ENCODE assay signal across 13 cellular contexts in genomic region chr9:96382175-96382574, GRCh38. TPM values are rescaled to one million over a fixed set of nuclear protein-coding genes. Genes with fewer than 3 reads are reported as not detected.
A peak's percentile ranks its signal among the peaks of the same experiment; 100 is the strongest.
DNase-seq lines count a peak whose midpoint lies in the region; ATAC-seq, FAIRE-seq and TF ChIP-seq lines count a peak whose summit lies in the region.
"Had no signal": no experiment of that assay in that cellular context is flagged by ENCODE, and none has a peak within 500 bp of the region (broad histone marks: within the 10 kb centered on the region; RNA-seq: fewer than 3 reads in every experiment).

No MANE protein-coding gene starts in this region.

- no peak for TF ChIP-seq RAD21 in A549 (conservative IDR thresholded peaks at IDR 0.05 in 1 of 2, IDR thresholded peaks at IDR 0.05 in 1 of 2)

- H3F3A ChIP-seq in GM23248 (ENCODE audit: insufficient read depth), result peaks cover 9% of the 10 kb centered on the region

- 47% methylated on average over 2 of the region's 2 CpGs for WGBS in A549 (ENCODE audit: missing lambda C conversion rate)
- 46 to 60% methylated on average over 2 of the region's 2 CpGs for WGBS in GM23248 (ENCODE audit: low coverage in 1 of 2, low lambda C conversion rate in 2 of 2, missing lambda C conversion rate in 2 of 2), 2 experiments
- 45 to 56% methylated on average over 2 of the region's 2 CpGs for WGBS in body of pancreas, 2 donors
- 45% methylated on average over 2 of the region's 2 CpGs for WGBS in right lobe of liver (ENCODE audit: insufficient coverage, low coverage, low lambda C conversion rate, missing lambda C conversion rate)

- H3K36me3 ChIP-seq in GM23248 (ENCODE audit: low read depth), result no peaks in the 10 kb centered on the region
- H3K36me3 ChIP-seq in body of pancreas (replicated peaks in 1 of 2; ENCODE audit: insufficient read depth in 1 of 2, low read depth in 2 of 2), result no peaks in the 10 kb centered on the region
- no peaks in the 10 kb centered on the region for H3K36me3 ChIP-seq in right lobe of liver
- H3K36me3 ChIP-seq: vagina had no signal

- intact Hi-C loops in body of pancreas (cut with DNase I), result no loop called here
- intact Hi-C loops in right lobe of liver (cut with DNase I), result loop anchor here in 1 of 2 donors (5.0 kb wide), 1 partner anchor 35 kb away; no protein-coding TSS in a partner anchor

- no peak for TF ChIP-seq EP300 in A549 (IDR thresholded peaks at IDR 0.05)

- H3K9me3 ChIP-seq in A549, result no peaks in the 10 kb centered on the region
- no peaks in the 10 kb centered on the region for H3K9me3 ChIP-seq in GM23248 (ENCODE audit: low read depth)
- H3K9me3 ChIP-seq in body of pancreas, result no peaks in the 10 kb centered on the region
- no peaks in the 10 kb centered on the region for H3K9me3 ChIP-seq in right lobe of liver
- H3K9me3 ChIP-seq: vagina had no signal

- H3K4me3 ChIP-seq in A549 (peak overlapping the region; percentile 89), GM23248 (no peak overlapping the region), body of pancreas (no peak overlapping the region), right lobe of liver (peak overlapping the region in 2 of 3 donors; percentile 68 to 70)

- DNase-seq in A549 (ENCODE audit: low read depth in 1 of 2, low spot score in 1 of 2) (no peak), GM23248 (peak; percentile 21), body of pancreas (no peak), right lobe of liver (no peak), ureter (ENCODE audit: low spot score) (no peak), NCI-H1105 (lab: John Stamatoyannopoulos, UW) (no peak), ecto neural progenitor cell (ENCODE audit: low spot score) (no peak)
- DNase-seq: activated CD4-positive, CD25-positive, alpha-beta regulatory T cell; immature natural killer cell; NCI-H2081 had no signal

- no peak overlapping the region for H2AFZ ChIP-seq in GM23248

- TF ChIP-seq CTCF in A549 (IDR thresholded peaks at IDR 0.05) (no peak), body of pancreas (IDR thresholded peaks at IDR 0.05) (no peak), right lobe of liver (IDR thresholded peaks at IDR 0.05) (no peak)

- POLR2A ChIA-PET in A549 (lab: Yijun Ruan, JAX), result interaction anchor here (0.7 kb wide), 1 partner anchor 13 kb away, joined by 3 read pairs; no protein-coding TSS in a partner anchor

- no peak for FAIRE-seq in A549 (lab: Jason Lieb, UNC)

- TF ChIP-seq POLR2A in A549 (IDR thresholded peaks at IDR 0.05; ENCODE audit: low read length) (no peak), body of pancreas (IDR thresholded peaks at IDR 0.05) (no peak), right lobe of liver (IDR thresholded peaks at IDR 0.05) (no peak)

- H3K4me1 ChIP-seq in A549 (peaks cover 59% of the 10 kb centered on the region), GM23248 (ENCODE audit: insufficient read depth) (peaks cover 6% of the 10 kb centered on the region), body of pancreas (peaks cover 58% of the 10 kb centered on the region), right lobe of liver (peaks cover 0 to 34% (median 13%) of the 10 kb centered on the region in 4 donors)

- in situ Hi-C loops in GM23248 (cut with MboI), result no loop called here

- H3K4me2 ChIP-seq in A549 (peak overlapping the region; percentile 93), GM23248 (ENCODE audit: unreplicated experiment) (peak overlapping the region; percentile 84)

- H3K9me2 ChIP-seq in GM23248 (ENCODE audit: insufficient read depth), result no peaks in the 10 kb centered on the region

- peak overlapping the region; percentile 92 to 96; a peak in 5 of 6 replicates for H3K27ac ChIP-seq in A549
- no peak overlapping the region for H3K27ac ChIP-seq in GM23248
- H3K27ac ChIP-seq in body of pancreas, result peak overlapping the region in 3 of 4 donors; percentile 18 to 91 (median 88)
- H3K27ac ChIP-seq in right lobe of liver, result no peak overlapping the region
- H3K27ac ChIP-seq: parathyroid adenoma had no signal

- H3K27me3 ChIP-seq in GM23248 (replicated peaks; ENCODE audit: insufficient read depth) (no peaks in the 10 kb centered on the region), body of pancreas (no peaks in the 10 kb centered on the region), right lobe of liver (no peaks in the 10 kb centered on the region)
- H3K27me3 ChIP-seq: vagina had no signal

- ATAC-seq in A549 (no peak), body of pancreas (no peak), right lobe of liver (peak in 1 of 4 donors; percentile 23), GM19328 (IDR thresholded peaks at IDR 0.05; ENCODE audit: unreplicated experiment) (no peak)

- H3K9ac ChIP-seq in GM23248, result no peak overlapping the region
- H3K9ac ChIP-seq: parathyroid adenoma had no signal

- peaks cover 12% of the 10 kb centered on the region for H3K79me2 ChIP-seq in GM23248 (ENCODE audit: insufficient read depth)
- H3K79me2 ChIP-seq: parathyroid adenoma had no signal

- CTCF ChIA-PET in A549 (lab: Yijun Ruan, JAX), result interaction anchor here (0.8 to 1.5 kb wide), 5 partner anchors 16 to 175 kb away, joined by 3 to 6 read pairs (median 3); no protein-coding TSS in a partner anchor

- H4K20me1 ChIP-seq in GM23248 (ENCODE audit: insufficient read depth), result no peaks in the 10 kb centered on the region; the same call in 1 of the 2 replicates

TF ChIP-seq in A549, 52 proteins besides CTCF, POLR2A, EP300 and RAD21:
- TF ChIP-seq FOSL2 (IDR thresholded peaks at IDR 0.05) (no peak), FOSL2 (CRISPR knock-in tag; IDR thresholded peaks at IDR 0.05) (0 out of 2 replicates have a peak, but pooled peaks have one; percentile 18), MYC (IDR thresholded peaks at IDR 0.05; ENCODE audit: borderline replicate concordance, low read length) (no peak), BHLHE40 (IDR thresholded peaks at IDR 0.05; ENCODE audit: low read depth, low read length) (no peak), CEBPB (IDR thresholded peaks at IDR 0.05) (no peak), HOXA7 (CRISPR knock-in tag; IDR thresholded peaks at IDR 0.05) (no peak)
- TF ChIP-seq, protein P1, sequence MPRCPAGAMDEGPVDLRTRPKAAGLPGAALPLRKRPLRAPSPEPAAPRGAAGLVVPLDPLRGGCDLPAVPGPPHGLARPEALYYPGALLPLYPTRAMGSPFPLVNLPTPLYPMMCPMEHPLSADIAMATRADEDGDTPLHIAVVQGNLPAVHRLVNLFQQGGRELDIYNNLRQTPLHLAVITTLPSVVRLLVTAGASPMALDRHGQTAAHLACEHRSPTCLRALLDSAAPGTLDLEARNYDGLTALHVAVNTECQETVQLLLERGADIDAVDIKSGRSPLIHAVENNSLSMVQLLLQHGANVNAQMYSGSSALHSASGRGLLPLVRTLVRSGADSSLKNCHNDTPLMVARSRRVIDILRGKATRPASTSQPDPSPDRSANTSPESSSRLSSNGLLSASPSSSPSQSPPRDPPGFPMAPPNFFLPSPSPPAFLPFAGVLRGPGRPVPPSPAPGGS (IDR thresholded peaks at IDR 0.05), result no peak
- TF ChIP-seq, protein P2, sequence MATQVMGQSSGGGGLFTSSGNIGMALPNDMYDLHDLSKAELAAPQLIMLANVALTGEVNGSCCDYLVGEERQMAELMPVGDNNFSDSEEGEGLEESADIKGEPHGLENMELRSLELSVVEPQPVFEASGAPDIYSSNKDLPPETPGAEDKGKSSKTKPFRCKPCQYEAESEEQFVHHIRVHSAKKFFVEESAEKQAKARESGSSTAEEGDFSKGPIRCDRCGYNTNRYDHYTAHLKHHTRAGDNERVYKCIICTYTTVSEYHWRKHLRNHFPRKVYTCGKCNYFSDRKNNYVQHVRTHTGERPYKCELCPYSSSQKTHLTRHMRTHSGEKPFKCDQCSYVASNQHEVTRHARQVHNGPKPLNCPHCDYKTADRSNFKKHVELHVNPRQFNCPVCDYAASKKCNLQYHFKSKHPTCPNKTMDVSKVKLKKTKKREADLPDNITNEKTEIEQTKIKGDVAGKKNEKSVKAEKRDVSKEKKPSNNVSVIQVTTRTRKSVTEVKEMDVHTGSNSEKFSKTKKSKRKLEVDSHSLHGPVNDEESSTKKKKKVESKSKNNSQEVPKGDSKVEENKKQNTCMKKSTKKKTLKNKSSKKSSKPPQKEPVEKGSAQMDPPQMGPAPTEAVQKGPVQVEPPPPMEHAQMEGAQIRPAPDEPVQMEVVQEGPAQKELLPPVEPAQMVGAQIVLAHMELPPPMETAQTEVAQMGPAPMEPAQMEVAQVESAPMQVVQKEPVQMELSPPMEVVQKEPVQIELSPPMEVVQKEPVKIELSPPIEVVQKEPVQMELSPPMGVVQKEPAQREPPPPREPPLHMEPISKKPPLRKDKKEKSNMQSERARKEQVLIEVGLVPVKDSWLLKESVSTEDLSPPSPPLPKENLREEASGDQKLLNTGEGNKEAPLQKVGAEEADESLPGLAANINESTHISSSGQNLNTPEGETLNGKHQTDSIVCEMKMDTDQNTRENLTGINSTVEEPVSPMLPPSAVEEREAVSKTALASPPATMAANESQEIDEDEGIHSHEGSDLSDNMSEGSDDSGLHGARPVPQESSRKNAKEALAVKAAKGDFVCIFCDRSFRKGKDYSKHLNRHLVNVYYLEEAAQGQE (IDR thresholded peaks at IDR 0.05), result no peak

RNA-seq across cellular contexts. Expression of gene SLC35D2, which starts 1.3 kb away (rescaled TPM):
- polyA plus RNA-seq in A549 (2011; rRNA removed), result 29.8 and 30.9 TPM in 2 replicates
- 10.1 and 12.3 TPM in 2 replicates for polyA plus RNA-seq in A549 (2012; cell fraction: cytosol; rRNA removed)
- polyA plus RNA-seq in A549 (2012; cell fraction: nucleus; rRNA removed), result 4.6 and 8.6 TPM in 2 replicates
- 13.8 to 15.2 TPM (median 13.8 TPM) in 3 replicates for polyA plus RNA-seq in A549 (2017; fragmentation: RNase III; extraction: RNeasy Plus Mini Kit Qiagen cat#74134 plus additional on column Dnase treatment)
- 8.6 and 11.0 TPM in 2 replicates for polyA minus RNA-seq in A549 (2011; rRNA and poly(A)+ RNA removed)
- total RNA-seq in GM23248 (2014; rRNA removed; shearing (Covaris generic)), result 12.3 and 17.1 TPM in 2 replicates
- 6.0 and 8.0 TPM in 2 replicates for polyA plus RNA-seq in GM23248 (2016; fragmentation: Nextera tagmentation; extraction: Ambion mirVana)
- total RNA-seq in body of pancreas, result 10 to 100 TPM; 21.5 to 25.1 TPM
- 10 to 100 TPM; 28.9 to 48.1 (median 34.3) TPM for total RNA-seq in right lobe of liver
- total RNA-seq in ureter, result 26.0 TPM

RNA-seq across cellular contexts. Expression of gene ZNF367, which starts 36.0 kb away (rescaled TPM):
- polyA plus RNA-seq in A549 (2011; rRNA removed) (3.8 and 4.8 TPM in 2 replicates), A549 (2017; fragmentation: RNase III; extraction: RNeasy Plus Mini Kit Qiagen cat#74134 plus additional on column Dnase treatment) (8.2 to 8.3 TPM (median 8.3 TPM) in 3 replicates), GM23248 (2016; fragmentation: Nextera tagmentation; extraction: Ambion mirVana) (2.1 and 2.8 TPM in 2 replicates)
- 3.3 and 4.2 TPM in 2 replicates for polyA plus RNA-seq in A549 (2012; cell fraction: cytosol; rRNA removed)
- polyA plus RNA-seq in A549 (2012; cell fraction: nucleus; rRNA removed), result 5.3 and 5.4 TPM in 2 replicates
- 3.2 and 3.6 TPM in 2 replicates for polyA minus RNA-seq in A549 (2011; rRNA and poly(A)+ RNA removed)
- total RNA-seq in GM23248 (2014; rRNA removed; shearing (Covaris generic)), result 7.3 and 9.3 TPM in 2 replicates
- total RNA-seq in body of pancreas (1 to 10 TPM; 1.0 to 2.6 TPM), right lobe of liver (1 to 10 TPM in 5 of 6 experiments, under 1 TPM in 1; 0.73 to 9.2 (median 2.6) TPM), ureter (1.8 TPM)

Comparison
In these comparisons a context has a peak if more than half of its experiments do, and no peak if none do; other contexts are left out.
1. H3K27ac ChIP-seq: peak in A549 (2 of 2) and body of pancreas (3 of 4); none in GM23248 (single experiment) and right lobe of liver (0 of 3).
2. H3K4me3 ChIP-seq: peak in A549 (single experiment) and right lobe of liver (2 of 3); none in GM23248 (single experiment) and body of pancreas (0 of 2).